9 cellular contexts compared by ENCODE assay signal in genomic region chr14:105529506-105530445, GRCh38. TPM values are rescaled to one million over a fixed set of nuclear protein-coding genes. Genes with fewer than 3 reads are reported as not detected.
DNase-seq lines count a peak whose midpoint lies in the region; ATAC-seq, FAIRE-seq and TF ChIP-seq lines count a peak whose summit lies in the region.
"Had no signal": no experiment of that assay in that cellular context is flagged by ENCODE, and none has a peak within 500 bp of the region (broad histone marks: within the 10 kb centered on the region; RNA-seq: fewer than 3 reads in every experiment).

No MANE protein-coding gene starts in this region.

- H4K20me1 ChIP-seq in K562 (replicated peaks; ENCODE audit: control insufficient read depth, insufficient read depth, low read length), result no peaks in the 10 kb centered on the region

- no peaks in the 10 kb centered on the region for H3K36me3 ChIP-seq in CD8-positive, alpha-beta T cell (ENCODE audit: insufficient read depth, low read length)
- H3K36me3 ChIP-seq in K562 (ENCODE audit: control insufficient read depth, insufficient read depth, low read length) (no peaks in the 10 kb centered on the region), prostate gland (no peaks in the 10 kb centered on the region)

- H3K4me3 ChIP-seq in CD8-positive, alpha-beta T cell (ENCODE audit: low read depth, low read length), result peak overlapping the region; percentile 63
- no peak overlapping the region for H3K4me3 ChIP-seq in K562
- no peak overlapping the region for H3K4me3 ChIP-seq in prostate gland

- H3K4me3 Mint-ChIP-seq in CD8-positive, alpha-beta T cell, result peak overlapping the region; percentile 81
- H3K4me3 Mint-ChIP-seq in activated B cell treated with CpG ODN at 0.5 μM for 24 hours, result peak overlapping the region; percentile 83
- H3K4me3 Mint-ChIP-seq in WTC11, result no peak overlapping the region

- no peaks in the 10 kb centered on the region for H3K9me3 ChIP-seq in CD8-positive, alpha-beta T cell (ENCODE audit: low read length)
- H3K9me3 ChIP-seq in K562 (replicated peaks; ENCODE audit: control insufficient read depth, insufficient read depth, low read depth, low read length), result no peaks in the 10 kb centered on the region
- no peaks in the 10 kb centered on the region for H3K9me3 ChIP-seq in prostate gland

- BruUV-seq in K562 (replicated peaks; lab: Mats Ljungman, UMichigan), result no TSS peak

- TF ChIP-seq EP300 in K562 (IDR thresholded peaks at IDR 0.05; ENCODE audit: low read length), result no peak

- no peaks in the 10 kb centered on the region for H3K9me3 Mint-ChIP-seq in CD8-positive, alpha-beta T cell
- H3K9me3 Mint-ChIP-seq in activated B cell treated with CpG ODN at 0.5 μM for 24 hours (no peaks in the 10 kb centered on the region), WTC11 (peaks cover 14% of the 10 kb centered on the region)

- peaks cover 4% of the 10 kb centered on the region for H3K27me3 ChIP-seq in CD8-positive, alpha-beta T cell (ENCODE audit: insufficient read depth, low read length)
- H3K27me3 ChIP-seq in K562 (ENCODE audit: control insufficient read depth in 2 of 2, insufficient read depth in 2 of 2, low read length in 2 of 2) (peaks cover 2 to 39% of the 10 kb centered on the region in 2 experiments; a peak in 2 of 5 replicates), prostate gland (replicated peaks; ENCODE audit: insufficient read depth) (no peaks in the 10 kb centered on the region)

- no peak for TF ChIP-seq RAD21 in K562 (CRISPR knock-in tag; conservative IDR thresholded peaks at IDR 0.05 in 1 of 2, IDR thresholded peaks at IDR 0.05 in 1 of 2)

- no peak for TF ChIP-seq CTCF in CD8-positive, alpha-beta T cell (IDR thresholded peaks at IDR 0.05)
- TF ChIP-seq CTCF in activated B cell treated with CpG ODN at 0.5 μM for 24 hours (IDR thresholded peaks at IDR 0.05) (no peak), K562 (IDR thresholded peaks at IDR 0.05 in 2 of 3, conservative IDR thresholded peaks at IDR 0.05 in 1 of 3; ENCODE audit: insufficient read depth in 2 of 3, low read depth in 1 of 3, low read length in 3 of 3) (no peak), prostate gland (IDR thresholded peaks at IDR 0.05) (no peak), WTC11 (IDR thresholded peaks at IDR 0.05) (no peak)

- POLR2A ChIA-PET in CD8-positive, alpha-beta T cell (lab: Charles Lee), result interaction anchor here (1.0 kb wide), 1 partner anchor 49 kb away, joined by 4 read pairs; no protein-coding TSS in a partner anchor
- POLR2A ChIA-PET in activated B cell treated with CpG ODN at 0.5 μM for 24 hours (lab: Charles Lee) (no interaction called here), K562 (lab: Yijun Ruan, JAX) (no interaction called here), WTC11 (lab: Charles Lee) (no interaction called here)

- peak; percentile 10 for ATAC-seq in CD8-positive, alpha-beta T cell
- ATAC-seq in activated B cell treated with CpG ODN at 0.5 μM for 24 hours (ENCODE audit: low read depth), result no peak
- ATAC-seq in K562, result no peak
- no peak for ATAC-seq in WTC11
- no peak for ATAC-seq in HG03457 (IDR thresholded peaks at IDR 0.05; ENCODE audit: unreplicated experiment)
- ATAC-seq in GM18511 (IDR thresholded peaks at IDR 0.05; ENCODE audit: unreplicated experiment), result no peak

- in situ Hi-C loops in K562 (cut with MboI), result no loop called here

- H3K27ac Mint-ChIP-seq in CD8-positive, alpha-beta T cell, result peak overlapping the region; percentile 45
- H3K27ac Mint-ChIP-seq in activated B cell treated with CpG ODN at 0.5 μM for 24 hours (peak overlapping the region; percentile 18), WTC11 (no peak overlapping the region)

- peak in 1 of 7 experiments; percentile 41 for DNase-seq in CD8-positive, alpha-beta T cell
- DNase-seq in activated B cell treated with CpG ODN at 0.5 μM for 24 hours, result no peak
- peak in 2 of 4 experiments; percentile 43 to 49 for DNase-seq in K562 (ENCODE audit: extremely low read depth in 1 of 4, low spot score in 3 of 4)
- DNase-seq in prostate gland (ENCODE audit: low spot score), result no peak
- no peak for DNase-seq in WTC11 (ENCODE audit: low spot score)
- DNase-seq in GM03348 (ENCODE audit: low spot score), result no peak
- DNase-seq: NK-92 treated with Interleukin-12 subunit alpha and Interleukin-12 subunit beta, amount 100 ng/mL, for 24 hours had no signal

- H3K4me1 Mint-ChIP-seq in CD8-positive, alpha-beta T cell (ENCODE audit: low read depth), result peaks cover 18% of the 10 kb centered on the region
- peaks cover 56% of the 10 kb centered on the region for H3K4me1 Mint-ChIP-seq in activated B cell treated with CpG ODN at 0.5 μM for 24 hours
- no peaks in the 10 kb centered on the region for H3K4me1 Mint-ChIP-seq in WTC11

- peaks cover 32% of the 10 kb centered on the region for H3K4me1 ChIP-seq in CD8-positive, alpha-beta T cell (ENCODE audit: insufficient read depth, low read length)
- peaks cover 0 to 57% of the 10 kb centered on the region in 2 experiments; a peak in 2 of 5 replicates for H3K4me1 ChIP-seq in K562 (replicated peaks in 1 of 2; ENCODE audit: control insufficient read depth in 2 of 2, insufficient read depth in 2 of 2, low read length in 2 of 2)
- H3K4me1 ChIP-seq in prostate gland (replicated peaks), result peaks cover 22% of the 10 kb centered on the region

- H3K36me3 Mint-ChIP-seq in CD8-positive, alpha-beta T cell, result no peaks in the 10 kb centered on the region
- H3K36me3 Mint-ChIP-seq in activated B cell treated with CpG ODN at 0.5 μM for 24 hours (ENCODE audit: low read depth), result no peaks in the 10 kb centered on the region
- H3K36me3 Mint-ChIP-seq in WTC11, result peaks cover 12% of the 10 kb centered on the region; the same call in 1 of the 2 replicates

- no peaks in the 10 kb centered on the region for H3K79me2 ChIP-seq in K562 (ENCODE audit: control insufficient read depth, insufficient read depth, low read length)

- no peaks in the 10 kb centered on the region for H3K9me1 ChIP-seq in K562 (ENCODE audit: control insufficient read depth, insufficient read depth, low read length)

- intact Hi-C loops in CD8-positive, alpha-beta T cell (cut with DNase I, micrococcal nuclease), result loop anchor here in 1 of 2 experiments (5.0 to 10.0 kb wide), 2 partner anchors 335 to 437 kb away; no protein-coding TSS in a partner anchor
- intact Hi-C loops in activated B cell treated with CpG ODN at 0.5 μM for 24 hours (cut with micrococcal nuclease), result loop anchor here (10.0 kb wide), 2 partner anchors 415 to 845 kb away; no protein-coding TSS in a partner anchor
- intact Hi-C loops in K562 (cut with micrococcal nuclease), result loop anchor here (5.0 to 10.0 kb wide), 3 partner anchors 55 to 437 kb away; partner anchors contain the start of gene CRIP2
- intact Hi-C loops in prostate gland (cut with DNase I), result loop anchor here (2.0 kb wide), 1 partner anchor 39 kb away; the partner anchor contains the start of gene TEDC1

- peak overlapping the region; percentile 30 for H3K27ac ChIP-seq in CD8-positive, alpha-beta T cell (ENCODE audit: low read depth, low read length)
- H3K27ac ChIP-seq in K562 (ENCODE audit: extremely low read depth, low read depth, low read length), result no peak overlapping the region
- H3K27ac ChIP-seq in prostate gland, result peak overlapping the region; percentile 22 to 48

- no peak overlapping the region; a peak in 1 of 4 replicates for H3K9ac ChIP-seq in K562 (ENCODE audit: insufficient read depth in 1 of 2, low read depth in 2 of 2, low read length in 2 of 2)

- no peak overlapping the region for H2AFZ ChIP-seq in K562 (ENCODE audit: low read depth, low read length)

- 9% methylated on average over 32 of the region's 78 CpGs for WGBS in K562 (ENCODE audit: insufficient coverage, low coverage, missing lambda C conversion rate)
- WGBS in prostate gland, result 68% methylated on average over 78 of the region's 78 CpGs

- no peak for FAIRE-seq in K562 (lab: Jason Lieb, UNC)

- TF ChIP-seq POLR2A in K562 (conservative IDR thresholded peaks at IDR 0.05) (no peak), prostate gland (IDR thresholded peaks at IDR 0.05) (no peak)

- CTCF ChIA-PET in CD8-positive, alpha-beta T cell (lab: Charles Lee), result interaction anchor here (1.3 to 1.6 kb wide), 6 partner anchors 9 to 161 kb away, joined by 3 to 11 read pairs (median 4); no protein-coding TSS in a partner anchor
- CTCF ChIA-PET in activated B cell treated with CpG ODN at 0.5 μM for 24 hours (lab: Charles Lee) (interaction anchor here (1.1 to 1.6 kb wide), 2 partner anchors 49 to 439 kb away, joined by 4 to 5 read pairs; no protein-coding TSS in a partner anchor), K562 (lab: Yijun Ruan, JAX; ENCODE audit: low intra/inter-chr PET ratio) (no interaction called here), WTC11 (lab: Charles Lee) (no interaction called here)

- H3K27me3 Mint-ChIP-seq in CD8-positive, alpha-beta T cell (ENCODE audit: low read depth), result peaks cover 3% of the 10 kb centered on the region
- H3K27me3 Mint-ChIP-seq in activated B cell treated with CpG ODN at 0.5 μM for 24 hours (peaks cover 4% of the 10 kb centered on the region), WTC11 (ENCODE audit: low read depth) (peaks cover 49% of the 10 kb centered on the region)

- H3K4me2 ChIP-seq in K562 (ENCODE audit: insufficient read depth, low read length), result no peak overlapping the region

RNA-seq across cellular contexts. Expression of gene TMEM121, which starts 3.4 kb away (rescaled TPM):
- total RNA-seq in CD8-positive, alpha-beta T cell, result 1 to 10 TPM; 2.8 to 3.4 TPM
- total RNA-seq in activated B cell treated with CpG ODN at 0.5 μM for 24 hours (0.95 and 1.6 TPM in 2 replicates), K562 (2014; rRNA removed) (0.36 TPM in 1 of 2 replicates, not detected in the other), K562 (2014; rRNA removed; fragmentation: Illumina TruSeq; extraction: Trizol) (not detected in 2 replicates), K562 (2015; rRNA removed; fragmentation: Illumina TruSeq; extraction: Trizol) (not detected in 2 replicates), K562 (2021) (0.31 TPM in 1 of 2 replicates, not detected in the other), prostate gland (10 to 100 TPM; 11.1 to 15.7 TPM), WTC11 (2021) (0.81 to 1.9 TPM (median 1.5 TPM) in 3 replicates)
- not detected in 2 replicates for total RNA-seq in K562 (2011; cell fraction: chromatin; rRNA removed; ENCODE audit: low replicate concordance)
- 0.39 TPM in 1 of 2 replicates, not detected in the other for total RNA-seq in K562 (2011; cell fraction: nucleolus; rRNA removed)
- total RNA-seq in K562 (2011; cell fraction: nucleoplasm; rRNA removed), result not detected in 2 replicates
- polyA plus RNA-seq in K562 (2011; rRNA removed) (0.09 TPM in 1 of 2 replicates, not detected in the other), K562 (2014; fragmentation: Illumina TruSeq; extraction: Trizol) (not detected in 2 replicates), K562 (2014; fragmentation: Nextera tagmentation; extraction: Ambion mirVana) (not detected), K562 (2014; rRNA removed) (not detected in 2 replicates)
- polyA plus RNA-seq in K562 (2011; cell fraction: cytosol; rRNA removed), result 0.04 and 0.55 TPM in 2 replicates
- polyA plus RNA-seq in K562 (2011; cell fraction: nucleus; rRNA removed), result 0.13 TPM in 1 of 2 replicates, not detected in the other
- polyA plus RNA-seq in K562 (2012), result 0.12 TPM in 1 of 2 replicates, not detected in the other
- polyA minus RNA-seq in K562 (2011; rRNA and poly(A)+ RNA removed), result not detected in 2 replicates
- not detected in 2 replicates for polyA minus RNA-seq in K562 (2011; cell fraction: cytosol; rRNA and poly(A)+ RNA removed)
- 0.33 and 0.40 TPM in 2 replicates for polyA minus RNA-seq in K562 (2011; cell fraction: nucleus; rRNA and poly(A)+ RNA removed)

RNA-seq across cellular contexts. Expression of gene TEDC1, which starts 38.7 kb away (rescaled TPM):
- 10 to 100 TPM; 55.3 to 58.5 TPM for total RNA-seq in CD8-positive, alpha-beta T cell
- total RNA-seq in activated B cell treated with CpG ODN at 0.5 μM for 24 hours (16.7 and 18.1 TPM in 2 replicates), K562 (2014; rRNA removed) (26.4 and 28.3 TPM in 2 replicates), K562 (2014; rRNA removed; fragmentation: Illumina TruSeq; extraction: Trizol) (0.64 and 0.84 TPM in 2 replicates), K562 (2015; rRNA removed; fragmentation: Illumina TruSeq; extraction: Trizol) (6.6 and 8.8 TPM in 2 replicates), K562 (2021) (20.1 and 25.7 TPM in 2 replicates), prostate gland (1 to 10 TPM; 7.5 to 8.9 TPM), WTC11 (2021) (16.4 to 17.9 TPM (median 16.7 TPM) in 3 replicates)
- 5.0 and 22.4 TPM in 2 replicates for total RNA-seq in K562 (2011; cell fraction: chromatin; rRNA removed; ENCODE audit: low replicate concordance)
- 19.2 and 23.0 TPM in 2 replicates for total RNA-seq in K562 (2011; cell fraction: nucleolus; rRNA removed)
- 7.6 and 10.1 TPM in 2 replicates for total RNA-seq in K562 (2011; cell fraction: nucleoplasm; rRNA removed)
- polyA plus RNA-seq in K562 (2011; rRNA removed) (5.9 and 6.6 TPM in 2 replicates), K562 (2014; fragmentation: Illumina TruSeq; extraction: Trizol) (1.2 and 6.8 TPM in 2 replicates), K562 (2014; fragmentation: Nextera tagmentation; extraction: Ambion mirVana) (under 1 TPM; 0.21 to 0.25 TPM), K562 (2014; rRNA removed) (18.9 and 19.4 TPM in 2 replicates)
- 7.3 and 21.3 TPM in 2 replicates for polyA plus RNA-seq in K562 (2011; cell fraction: cytosol; rRNA removed)
- 19.1 and 36.6 TPM in 2 replicates for polyA plus RNA-seq in K562 (2011; cell fraction: nucleus; rRNA removed)
- 12.3 and 15.1 TPM in 2 replicates for polyA plus RNA-seq in K562 (2012)
- 0.99 and 1.6 TPM in 2 replicates for polyA minus RNA-seq in K562 (2011; rRNA and poly(A)+ RNA removed)
- 7.5 and 8.6 TPM in 2 replicates for polyA minus RNA-seq in K562 (2011; cell fraction: cytosol; rRNA and poly(A)+ RNA removed)
- 10.3 and 11.8 TPM in 2 replicates for polyA minus RNA-seq in K562 (2011; cell fraction: nucleus; rRNA and poly(A)+ RNA removed)

RNA-seq across cellular contexts. Expression of gene CRIP1, which starts 43.1 kb away (rescaled TPM):
- total RNA-seq in CD8-positive, alpha-beta T cell, result 100 to 1,000 TPM; 111 to 115 TPM
- total RNA-seq in activated B cell treated with CpG ODN at 0.5 μM for 24 hours, result 112 and 129 TPM in 2 replicates
- not detected in 2 replicates for total RNA-seq in K562 (2011; cell fraction: chromatin; rRNA removed; ENCODE audit: low replicate concordance)
- not detected in 2 replicates for total RNA-seq in K562 (2011; cell fraction: nucleolus; rRNA removed)
- 0.29 TPM in 1 of 2 replicates, not detected in the other for total RNA-seq in K562 (2011; cell fraction: nucleoplasm; rRNA removed)
- total RNA-seq in K562 (2014; rRNA removed), result not detected in 2 replicates
- not detected in 2 replicates for total RNA-seq in K562 (2014; rRNA removed; fragmentation: Illumina TruSeq; extraction: Trizol)
- not detected in 2 replicates for total RNA-seq in K562 (2015; rRNA removed; fragmentation: Illumina TruSeq; extraction: Trizol)
- total RNA-seq in K562 (2021), result 0.58 and 0.98 TPM in 2 replicates
- 0.14 and 0.23 TPM in 2 replicates for polyA plus RNA-seq in K562 (2011; rRNA removed)
- polyA plus RNA-seq in K562 (2011; cell fraction: cytosol; rRNA removed), result 0.31 and 0.46 TPM in 2 replicates
- polyA plus RNA-seq in K562 (2011; cell fraction: nucleus; rRNA removed), result 0.21 and 1.1 TPM in 2 replicates
- 0.72 TPM in 1 of 2 replicates, not detected in the other for polyA plus RNA-seq in K562 (2012)
- polyA plus RNA-seq in K562 (2014; fragmentation: Illumina TruSeq; extraction: Trizol), result not detected in 2 replicates
- polyA plus RNA-seq in K562 (2014; fragmentation: Nextera tagmentation; extraction: Ambion mirVana), result not detected
- polyA plus RNA-seq in K562 (2014; rRNA removed), result 0.11 TPM in 1 of 2 replicates, not detected in the other
- polyA minus RNA-seq in K562 (2011; rRNA and poly(A)+ RNA removed), result not detected in 2 replicates
- 3.2 and 9.9 TPM in 2 replicates for polyA minus RNA-seq in K562 (2011; cell fraction: cytosol; rRNA and poly(A)+ RNA removed)
- 0.78 and 1.5 TPM in 2 replicates for polyA minus RNA-seq in K562 (2011; cell fraction: nucleus; rRNA and poly(A)+ RNA removed)
- total RNA-seq in prostate gland, result 10 to 100 TPM in 1 of 2 donors, 1 to 10 TPM in 1; 4.2 to 22.0 TPM
- total RNA-seq in WTC11 (2021), result 4.8 to 9.0 TPM (median 5.8 TPM) in 3 replicates

RNA-seq across cellular contexts. Expression of gene CRIP2, which starts 55.2 kb away (rescaled TPM):
- 10 to 100 TPM; 17.1 to 20.7 TPM for total RNA-seq in CD8-positive, alpha-beta T cell
- 2.9 and 3.0 TPM in 2 replicates for total RNA-seq in activated B cell treated with CpG ODN at 0.5 μM for 24 hours
- total RNA-seq in K562 (2011; cell fraction: chromatin; rRNA removed; ENCODE audit: low replicate concordance), result 2.6 TPM in 1 of 2 replicates, not detected in the other
- total RNA-seq in K562 (2011; cell fraction: nucleolus; rRNA removed), result 0.53 and 1.7 TPM in 2 replicates
- total RNA-seq in K562 (2011; cell fraction: nucleoplasm; rRNA removed), result 1.2 and 1.5 TPM in 2 replicates
- total RNA-seq in K562 (2014; rRNA removed), result 1.7 and 2.0 TPM in 2 replicates
- total RNA-seq in K562 (2014; rRNA removed; fragmentation: Illumina TruSeq; extraction: Trizol), result not detected in 2 replicates
- total RNA-seq in K562 (2015; rRNA removed; fragmentation: Illumina TruSeq; extraction: Trizol), result 0.33 and 0.34 TPM in 2 replicates
- 1.2 and 1.7 TPM in 2 replicates for total RNA-seq in K562 (2021)
- polyA plus RNA-seq in K562 (2011; rRNA removed), result 1.0 and 2.2 TPM in 2 replicates
- polyA plus RNA-seq in K562 (2011; cell fraction: cytosol; rRNA removed), result 4.4 and 9.0 TPM in 2 replicates
- 4.8 and 11.0 TPM in 2 replicates for polyA plus RNA-seq in K562 (2011; cell fraction: nucleus; rRNA removed)
- polyA plus RNA-seq in K562 (2012), result 1.4 and 1.9 TPM in 2 replicates
- 0.18 and 0.51 TPM in 2 replicates for polyA plus RNA-seq in K562 (2014; fragmentation: Illumina TruSeq; extraction: Trizol)
- under 1 TPM; 0.25 to 0.27 TPM for polyA plus RNA-seq in K562 (2014; fragmentation: Nextera tagmentation; extraction: Ambion mirVana)
- polyA plus RNA-seq in K562 (2014; rRNA removed), result 0.16 and 1.2 TPM in 2 replicates
- 0.39 TPM in 1 of 2 replicates, not detected in the other for polyA minus RNA-seq in K562 (2011; rRNA and poly(A)+ RNA removed)
- 1.2 and 2.0 TPM in 2 replicates for polyA minus RNA-seq in K562 (2011; cell fraction: cytosol; rRNA and poly(A)+ RNA removed)
- 0.67 and 0.94 TPM in 2 replicates for polyA minus RNA-seq in K562 (2011; cell fraction: nucleus; rRNA and poly(A)+ RNA removed)
- total RNA-seq in prostate gland, result 100 to 1,000 TPM in 1 of 2 donors, 10 to 100 TPM in 1; 86.7 to 134 TPM
- 4.6 to 5.4 TPM (median 5.0 TPM) in 3 replicates for total RNA-seq in WTC11 (2021)

Comparison
In these comparisons a context has a peak if more than half of its experiments do, and no peak if none do; other contexts are left out.
1. CTCF ChIA-PET loops: an anchor here in CD8-positive, alpha-beta T cell (1.3 to 1.6 kb wide) and activated B cell treated with CpG ODN at 0.5 μM for 24 hours (1.1 to 1.6 kb wide); none called in K562 and WTC11.